In genomic region chr22:27462190-27462589, GRCh38 we compare ENCODE assay signal across 1 cellular context.
A peak's percentile ranks its signal among the peaks of the same experiment; 100 is the strongest.
TF ChIP-seq lines count a peak whose summit lies in the region.

No MANE protein-coding gene starts in this region.

TF ChIP-seq in HepG2, 621 proteins besides CTCF, POLR2A, EP300 and RAD21 (continued from another document):
- peak; percentile 70; the same call in 1 of the 2 replicates for TF ChIP-seq PRDM15 (CRISPR knock-in tag; IDR thresholded peaks at IDR 0.05)
- TF ChIP-seq ZNF121 (CRISPR knock-in tag; IDR thresholded peaks at IDR 0.05), result no peak
- no peak for TF ChIP-seq RBAK (CRISPR knock-in tag; IDR thresholded peaks at IDR 0.05)
TF ChIP-seq in HepG2: peak in this region for 3.
